9 cellular contexts compared by ENCODE assay signal in the genomic region with DNA sequence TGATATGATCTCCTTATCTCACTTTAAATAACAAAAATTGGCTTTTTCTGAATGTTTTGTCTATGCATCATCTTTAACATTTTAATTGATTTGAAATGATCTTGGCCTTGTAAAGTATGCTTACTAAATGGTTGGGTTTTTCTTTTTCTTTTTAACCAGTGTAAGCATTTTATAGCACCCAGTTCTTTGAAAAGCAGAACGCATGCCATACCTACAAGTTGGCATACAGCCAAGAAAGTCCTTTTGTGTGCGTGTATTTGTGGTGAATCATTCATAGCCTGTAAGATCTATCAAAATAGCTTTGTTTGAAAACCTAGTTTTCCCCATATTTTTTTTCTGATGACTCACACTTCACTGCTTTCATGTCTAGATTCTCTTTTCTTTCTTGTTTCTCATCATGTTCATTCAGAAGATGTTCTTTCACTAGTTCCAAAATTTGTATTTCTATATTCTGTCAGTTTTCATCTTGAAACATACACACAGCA.
DNase-seq lines count a peak whose midpoint lies in the region; ATAC-seq and TF ChIP-seq lines count a peak whose summit lies in the region.
"Had no signal": no experiment of that assay in that cellular context is flagged by ENCODE, and none has a peak within 500 bp of the region (broad histone marks: within the 10 kb centered on the region; RNA-seq: fewer than 3 reads in every experiment).

No MANE protein-coding gene starts in this region.

- H3K9me3 ChIP-seq in parathyroid adenoma (ENCODE audit: control insufficient read depth, low read length): no peaks in the 10 kb centered on the region

- no peak overlapping the region for H3K4me3 ChIP-seq in parathyroid adenoma (ENCODE audit: low read depth, low read length)

- peak overlapping the region; percentile 23 for H2AFZ ChIP-seq in parathyroid adenoma

- no peak for TF ChIP-seq CTCF in parathyroid adenoma (IDR thresholded peaks at IDR 0.05)

- H3K27ac ChIP-seq in parathyroid adenoma: no peak overlapping the region

- no peaks in the 10 kb centered on the region for H3K79me2 ChIP-seq in parathyroid adenoma

- H3K4me1 ChIP-seq in parathyroid adenoma: peaks cover 10% of the 10 kb centered on the region

- H3K36me3 ChIP-seq in parathyroid adenoma (ENCODE audit: control insufficient read depth, insufficient read depth, low read length): no peaks in the 10 kb centered on the region

- DNase-seq in NCI-H2196 (lab: John Stamatoyannopoulos, UW; ENCODE audit: unreplicated experiment) (peak; percentile 50), NCI-H2196 treated with DMSO at 0.1 percent for 48 hours (lab: John Stamatoyannopoulos, UW; ENCODE audit: unreplicated experiment) (no peak), NCI-H146 treated with DMSO at 0.1 percent for 48 hours (lab: John Stamatoyannopoulos, UW; ENCODE audit: unreplicated experiment) (peak; percentile 86), amniotic epithelial cell (ENCODE audit: low read depth) (peak; percentile 88), NCI-H1930 (lab: John Stamatoyannopoulos, UW) (no peak), GOT3 (lab: John Stamatoyannopoulos, UW) (no peak)
- DNase-seq: activated gamma-delta T cell treated with Interleukin-2 at 50 U/mL for 16 hours had no signal

- no peak for ATAC-seq in GM19328 (IDR thresholded peaks at IDR 0.05; ENCODE audit: unreplicated experiment)

- H3K9ac ChIP-seq in parathyroid adenoma: no peak overlapping the region

- H3K4me2 ChIP-seq in parathyroid adenoma (ENCODE audit: low read length): peak overlapping the region; percentile 3

- H3K27me3 ChIP-seq in parathyroid adenoma (ENCODE audit: control insufficient read depth, insufficient read depth, low read length): no peaks in the 10 kb centered on the region

Comparison
In these comparisons a context has a peak if more than half of its experiments do, and no peak if none do; other contexts are left out.
1. DNase-seq: peak in NCI-H2196 (single experiment), NCI-H146 treated with DMSO at 0.1 percent for 48 hours (single experiment) and amniotic epithelial cell (single experiment); none in NCI-H2196 treated with DMSO at 0.1 percent for 48 hours (single experiment), NCI-H1930 (0 of 2) and GOT3 (single experiment).